ENCODE assay signal across 8 cellular contexts in the genomic region with DNA sequence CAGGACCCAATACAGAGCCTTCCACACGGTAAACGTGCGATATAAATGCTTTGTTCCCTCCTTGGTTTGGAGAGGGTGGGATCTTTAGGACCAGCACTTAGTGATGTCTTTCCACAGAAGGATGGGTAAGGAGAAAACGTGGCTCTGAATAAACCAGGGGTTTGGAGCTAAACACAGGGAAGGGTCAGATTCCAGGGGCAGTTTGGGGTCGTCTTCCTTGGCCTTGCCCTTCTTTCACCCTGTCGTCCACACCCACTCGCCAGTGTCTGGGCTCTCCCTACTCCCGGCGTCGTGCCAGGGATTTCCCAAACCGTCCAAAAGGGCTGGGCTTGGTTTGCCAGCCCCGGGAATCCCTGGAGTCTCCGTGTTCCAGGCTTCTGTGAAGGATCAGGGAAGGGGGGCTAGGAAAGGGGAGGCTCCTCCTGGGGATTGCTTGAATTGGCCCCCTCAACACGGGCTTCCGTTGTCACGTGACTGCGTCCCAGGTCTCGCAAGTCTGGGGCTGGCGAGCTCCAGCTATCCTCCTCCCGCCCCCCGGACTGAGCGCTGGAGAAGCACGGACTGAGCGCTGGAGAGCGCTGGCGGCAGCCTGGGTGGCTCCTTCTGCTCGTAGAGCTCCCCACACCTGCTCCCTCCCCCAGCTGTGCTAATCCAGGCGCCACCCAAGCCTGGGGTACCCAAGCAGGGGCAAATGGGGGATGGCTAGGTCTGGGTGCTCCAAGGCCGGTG.
DNase-seq lines count a peak whose midpoint lies in the region; ATAC-seq and TF ChIP-seq lines count a peak whose summit lies in the region.

No MANE protein-coding gene starts in this region.

- H2AFZ ChIP-seq in OCI-LY3 (ENCODE audit: low read depth, low read length) = peak overlapping the region; percentile 39; the same call in 1 of the 2 replicates

- peak overlapping the region; percentile 99 for H3K4me2 ChIP-seq in OCI-LY3 (ENCODE audit: low read length)

- peak overlapping the region; percentile 56 for H3K4me3 ChIP-seq in AG09309 (ENCODE audit: control insufficient read depth, low read depth, low read length)
- peak overlapping the region; percentile 26 for H3K4me3 ChIP-seq in GM12875 (ENCODE audit: low read depth, low read length)
- H3K4me3 ChIP-seq in OCI-LY3 (ENCODE audit: low read length) = peak overlapping the region; percentile 86
- H3K4me3 ChIP-seq in skeletal muscle cell (ENCODE audit: low read depth, low read length) = peak overlapping the region; percentile 47

- TF ChIP-seq CTCF in AG09309 (IDR thresholded peaks at IDR 0.05; ENCODE audit: control insufficient read depth, insufficient read depth, low read depth, low read length, missing control alignments) (no peak), GM12875 (IDR thresholded peaks at IDR 0.05; ENCODE audit: borderline replicate concordance, insufficient read depth, low read depth, low read length) (no peak), OCI-LY3 (IDR thresholded peaks at IDR 0.05; ENCODE audit: low read depth, low read length) (no peak)

- ATAC-seq in HG03280 (IDR thresholded peaks at IDR 0.05; ENCODE audit: unreplicated experiment) = peak; percentile 9

- H3K9ac ChIP-seq in OCI-LY3 (ENCODE audit: low read length) = peak overlapping the region; percentile 90

- H3K4me1 ChIP-seq in OCI-LY3 (ENCODE audit: low read length) = peaks cover 53% of the 10 kb centered on the region

- no peaks in the 10 kb centered on the region for H3K36me3 ChIP-seq in OCI-LY3 (replicated peaks; ENCODE audit: low read depth, low read length)

- H3K9me3 ChIP-seq in OCI-LY3 (ENCODE audit: insufficient read depth, low read length) = no peaks in the 10 kb centered on the region

- H3K27me3 ChIP-seq in OCI-LY3 (ENCODE audit: low read depth, low read length) = no peaks in the 10 kb centered on the region

- H3K79me2 ChIP-seq in OCI-LY3 (ENCODE audit: low read length) = peaks cover 14% of the 10 kb centered on the region

- H3K27ac ChIP-seq in OCI-LY3 (ENCODE audit: low read length) (peak overlapping the region; percentile 94), caudate nucleus (ENCODE audit: low read depth, low read length) (peak overlapping the region; percentile 98)

- DNase-seq in AG09309 (ENCODE audit: low read depth) (no peak), caudate nucleus (lab: John Stamatoyannopoulos, UW) (peak in 44 of 61 donors; percentile 45 to 94 (median 79)), iPS-NIHi7 (ENCODE audit: extremely low spot score) (peak; percentile 79), skeletal muscle cell (ENCODE audit: low read depth) (peak; percentile 95)
- DNase-seq in effector CD4-positive, alpha-beta T cell = no peak

- no peaks in the 10 kb centered on the region for H4K20me1 ChIP-seq in OCI-LY3 (ENCODE audit: insufficient read depth, low read length)

Comparison
In these comparisons a context has a peak if more than half of its experiments do, and no peak if none do; other contexts are left out.
1. DNase-seq: peak in caudate nucleus (44 of 61), iPS-NIHi7 (single experiment) and skeletal muscle cell (single experiment); none in AG09309 (single experiment) and effector CD4-positive, alpha-beta T cell (single experiment).
2. H3K4me3 ChIP-seq: peak in every context shown above with its lines; median percentile 86 in OCI-LY3; 56 in AG09309; 47 in skeletal muscle cell; 26 in GM12875.